ENCODE assay signal across 3 cellular contexts in genomic region chr20:44393608-44394519, GRCh38.
TF ChIP-seq lines count a peak whose summit lies in the region.

No MANE protein-coding gene starts in this region.

TF ChIP-seq in A549, 52 proteins besides CTCF, POLR2A, EP300 and RAD21:
- TF ChIP-seq ESRRA (IDR thresholded peaks at IDR 0.05; ENCODE audit: borderline replicate concordance, low read length) (no peak), PHF8 (IDR thresholded peaks at IDR 0.05; ENCODE audit: borderline replicate concordance, low read depth) (no peak), RCOR1 (IDR thresholded peaks at IDR 0.05; ENCODE audit: low read depth, low read length) (no peak), KDM5A (IDR thresholded peaks at IDR 0.05) (no peak), ZNF302 (CRISPR knock-in tag; IDR thresholded peaks at IDR 0.05) (no peak), REST (IDR thresholded peaks at IDR 0.05) (no peak), MAZ (IDR thresholded peaks at IDR 0.05; ENCODE audit: borderline replicate concordance, low read depth, low read length) (no peak), CHD2 (IDR thresholded peaks at IDR 0.05; ENCODE audit: low read length, partially characterized antibody) (no peak), MAX (IDR thresholded peaks at IDR 0.05) (no peak), ATOH8 (CRISPR knock-in tag; IDR thresholded peaks at IDR 0.05; ENCODE audit: low read depth) (no peak), MYC (IDR thresholded peaks at IDR 0.05; ENCODE audit: borderline replicate concordance, low read length) (no peak), POLR2AphosphoS2 (conservative IDR thresholded peaks at IDR 0.05; ENCODE audit: low read length) (no peak), MAFK (IDR thresholded peaks at IDR 0.05; ENCODE audit: partially characterized antibody) (no peak)

TF ChIP-seq in HepG2, 621 proteins besides CTCF, POLR2A, EP300 and RAD21 (continues in another document):
- TF ChIP-seq KDM4B (CRISPR knock-in tag; IDR thresholded peaks at IDR 0.05) (peak; percentile 46; the same call in 1 of the 2 replicates), GLMP (CRISPR knock-in tag; IDR thresholded peaks at IDR 0.05; ENCODE audit: borderline replicate concordance) (no peak), GABPA (IDR thresholded peaks at IDR 0.05; ENCODE audit: low read depth, low read length) (no peak), GABPA (CRISPR knock-in tag; IDR thresholded peaks at IDR 0.05; ENCODE audit: low read depth) (no peak), ZNF343 (CRISPR knock-in tag; IDR thresholded peaks at IDR 0.05) (no peak; the same call in 1 of the 2 replicates), ZNF850 (CRISPR knock-in tag; conservative IDR thresholded peaks at IDR 0.05) (no peak), ZNF232 (CRISPR knock-in tag; IDR thresholded peaks at IDR 0.05; ENCODE audit: borderline replicate concordance) (no peak), ZFP36L2 (CRISPR knock-in tag; IDR thresholded peaks at IDR 0.05) (no peak), FOXK2 (IDR thresholded peaks at IDR 0.05) (no peak), ZFP91 (CRISPR knock-in tag; IDR thresholded peaks at IDR 0.05; ENCODE audit: borderline replicate concordance) (no peak), ZFP82 (CRISPR knock-in tag; IDR thresholded peaks at IDR 0.05; ENCODE audit: borderline replicate concordance) (no peak; the same call in 1 of the 2 replicates), SP1 (IDR thresholded peaks at IDR 0.05) (no peak), SP1 (CRISPR knock-in tag; IDR thresholded peaks at IDR 0.05) (no peak), SOX13 (IDR thresholded peaks at IDR 0.05) (0 out of 2 replicates have a peak, but pooled peaks have one; percentile 19), SOX13 (CRISPR knock-in tag; conservative IDR thresholded peaks at IDR 0.05 in 1 of 2, IDR thresholded peaks at IDR 0.05 in 1 of 2) (no peak), ATF1 (CRISPR knock-in tag; IDR thresholded peaks at IDR 0.05) (no peak), ARNT (IDR thresholded peaks at IDR 0.05) (no peak), NR0B2 (CRISPR knock-in tag; IDR thresholded peaks at IDR 0.05) (no peak), TRAFD1 (CRISPR knock-in tag; IDR thresholded peaks at IDR 0.05; ENCODE audit: borderline replicate concordance) (no peak), ATF7 (IDR thresholded peaks at IDR 0.05) (no peak), ATF7 (CRISPR knock-in tag; IDR thresholded peaks at IDR 0.05) (no peak), ETV6 (CRISPR knock-in tag; conservative IDR thresholded peaks at IDR 0.05) (no peak), FIP1L1 (IDR thresholded peaks at IDR 0.05; ENCODE audit: borderline replicate concordance, insufficient read depth, low read depth, low read length) (no peak), MYPOP (CRISPR knock-in tag; IDR thresholded peaks at IDR 0.05) (no peak), IRF1 (CRISPR knock-in tag; IDR thresholded peaks at IDR 0.05; ENCODE audit: low read depth) (0 out of 2 replicates have a peak, but pooled peaks have one; percentile 48), ZNF180 (CRISPR knock-in tag; IDR thresholded peaks at IDR 0.05; ENCODE audit: borderline replicate concordance, low read depth) (no peak), ZNF496 (CRISPR knock-in tag; IDR thresholded peaks at IDR 0.05; ENCODE audit: insufficient replicate concordance) (no peak), POLR2AphosphoS5 (IDR thresholded peaks at IDR 0.05; ENCODE audit: low read depth, low read length) (no peak)

TF ChIP-seq in WTC11, 78 proteins besides CTCF, POLR2A, EP300 and RAD21:
- TF ChIP-seq ARID4B (CRISPR knock-in tag; IDR thresholded peaks at IDR 0.05; ENCODE audit: borderline replicate concordance): no peak
- no peak for TF ChIP-seq MLX (CRISPR knock-in tag; IDR thresholded peaks at IDR 0.05)
- no peak for TF ChIP-seq HMGXB4 (CRISPR knock-in tag; IDR thresholded peaks at IDR 0.05)
- no peak for TF ChIP-seq OVOL2 (CRISPR knock-in tag; IDR thresholded peaks at IDR 0.05; ENCODE audit: borderline replicate concordance)
- no peak for TF ChIP-seq ATF2 (CRISPR knock-in tag; IDR thresholded peaks at IDR 0.05; ENCODE audit: borderline replicate concordance, low read depth)
- TF ChIP-seq MXD4 (CRISPR knock-in tag; IDR thresholded peaks at IDR 0.05; ENCODE audit: borderline replicate concordance): no peak
- TF ChIP-seq ZMAT4 (CRISPR knock-in tag; IDR thresholded peaks at IDR 0.05): no peak
- no peak for TF ChIP-seq CREM (CRISPR knock-in tag; IDR thresholded peaks at IDR 0.05)
- TF ChIP-seq ELF4 (CRISPR knock-in tag; IDR thresholded peaks at IDR 0.05; ENCODE audit: low read depth): no peak
- TF ChIP-seq JAZF1 (CRISPR knock-in tag; IDR thresholded peaks at IDR 0.05): no peak
- no peak for TF ChIP-seq FOXJ3 (CRISPR knock-in tag; IDR thresholded peaks at IDR 0.05; ENCODE audit: borderline replicate concordance)
- TF ChIP-seq ZNF512 (CRISPR knock-in tag; IDR thresholded peaks at IDR 0.05; ENCODE audit: borderline replicate concordance): no peak
- TF ChIP-seq ATF6 (CRISPR knock-in tag; IDR thresholded peaks at IDR 0.05): no peak
- no peak for TF ChIP-seq SMAD4 (CRISPR knock-in tag; IDR thresholded peaks at IDR 0.05)
- TF ChIP-seq RELA (CRISPR knock-in tag; IDR thresholded peaks at IDR 0.05; ENCODE audit: borderline replicate concordance): no peak
